In the genomic region with DNA sequence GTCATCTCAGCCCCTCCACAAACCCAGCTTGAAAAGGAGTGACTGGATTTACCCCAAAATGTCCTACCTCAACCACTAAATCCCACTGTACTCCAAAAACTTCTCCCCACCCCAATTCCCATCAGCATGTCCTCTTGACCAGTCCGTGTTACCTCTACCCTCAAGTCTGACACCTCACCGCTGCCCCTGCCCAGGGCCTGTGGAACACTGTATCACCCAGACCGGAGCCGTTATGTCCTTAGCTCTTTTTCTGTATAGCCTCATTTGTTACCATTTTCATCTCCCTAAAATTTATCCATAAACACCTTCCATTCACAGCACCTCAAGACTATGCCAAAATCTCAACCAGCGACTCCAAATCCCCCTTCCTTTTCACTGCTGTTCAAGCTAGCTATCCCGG, we compare ENCODE assay signal across 11 cellular contexts. TPM values are rescaled to one million over a fixed set of nuclear protein-coding genes. Genes with fewer than 3 reads are reported as not detected.
DNase-seq lines count a peak whose midpoint lies in the region; ATAC-seq and TF ChIP-seq lines count a peak whose summit lies in the region.
"Had no signal": no experiment of that assay in that cellular context is flagged by ENCODE, and none has a peak within 500 bp of the region (broad histone marks: within the 10 kb centered on the region; RNA-seq: fewer than 3 reads in every experiment).

No MANE protein-coding gene starts in this region.

- ATAC-seq in GM21390 (IDR thresholded peaks at IDR 0.05; ENCODE audit: unreplicated experiment) (no peak), GM19023 (IDR thresholded peaks at IDR 0.05; ENCODE audit: unreplicated experiment) (no peak), HG03342 (IDR thresholded peaks at IDR 0.05; ENCODE audit: unreplicated experiment) (no peak)

- POLR2A ChIA-PET in Caco-2 (lab: Charles Lee): no interaction called here

- peak overlapping the region; percentile 93 for H3K4me3 Mint-ChIP-seq in Caco-2 (ENCODE audit: unreplicated experiment)

- 81 to 83% methylated on average over 6 of the region's 6 CpGs for WGBS in esophagus, 2 donors
- 83% methylated on average over 6 of the region's 6 CpGs for WGBS in prostate gland

- H3K27me3 ChIP-seq in Caco-2 (replicated peaks; ENCODE audit: control insufficient read depth, insufficient read depth, low read length) (no peaks in the 10 kb centered on the region), esophagus (ENCODE audit: control insufficient read depth in 1 of 2, insufficient read depth in 2 of 2, low read length in 2 of 2) (no peaks in the 10 kb centered on the region), prostate gland (replicated peaks; ENCODE audit: insufficient read depth) (no peaks in the 10 kb centered on the region)
- H3K27me3 ChIP-seq: thyroid gland had no signal

- peak overlapping the region; percentile 95 for H3K27ac ChIP-seq in SK-N-MC
- H3K27ac ChIP-seq in esophagus (ENCODE audit: low read depth in 2 of 2, low read length in 1 of 2): peak overlapping the region; percentile 95 to 98
- H3K27ac ChIP-seq in prostate gland: peak overlapping the region; percentile 98 to 99

- H3K9me3 ChIP-seq in Caco-2: no peaks in the 10 kb centered on the region
- H3K9me3 ChIP-seq in SK-N-MC (ENCODE audit: low read depth, low read length): no peaks in the 10 kb centered on the region
- no peaks in the 10 kb centered on the region for H3K9me3 ChIP-seq in esophagus (ENCODE audit: control insufficient read depth in 2 of 2, insufficient read depth in 1 of 2, low read depth in 1 of 2, low read length in 1 of 2)
- H3K9me3 ChIP-seq in prostate gland: no peaks in the 10 kb centered on the region
- H3K9me3 ChIP-seq: thyroid gland had no signal

- intact Hi-C loops in Caco-2 (cut with micrococcal nuclease; ENCODE audit: unreplicated experiment): no loop called here
- intact Hi-C loops in prostate gland (cut with DNase I): loop anchor here (10.0 kb wide), 1 partner anchor 598 kb away; a partner anchor contains a TSS

- no peaks in the 10 kb centered on the region; the same call in 1 of the 2 replicates for H3K36me3 ChIP-seq in Caco-2 (ENCODE audit: control insufficient read depth, insufficient read depth, low read length)
- H3K36me3 ChIP-seq in SK-N-MC (ENCODE audit: insufficient read depth, low read length): peaks cover 42% of the 10 kb centered on the region
- H3K36me3 ChIP-seq in esophagus (ENCODE audit: control insufficient read depth in 2 of 2, insufficient read depth in 2 of 2, low read length in 1 of 2): peaks cover 4 to 10% of the 10 kb centered on the region in 2 donors
- peaks cover 0 to 10% of the 10 kb centered on the region in 2 donors for H3K36me3 ChIP-seq in prostate gland

- BruUV-seq in Caco-2 (replicated peaks; lab: Mats Ljungman, UMichigan): no TSS peak

- CTCF ChIA-PET in Caco-2 (lab: Charles Lee): no interaction called here

- TF ChIP-seq POLR2A in prostate gland (IDR thresholded peaks at IDR 0.05): no peak

- no peak for DNase-seq in Caco-2
- no peak for DNase-seq in SK-N-MC (ENCODE audit: low read depth, low spot score)
- DNase-seq in prostate gland (ENCODE audit: low spot score): no peak
- no peak for DNase-seq in dedifferentiated amniotic fluid mesenchymal stem cell (ENCODE audit: extremely low spot score)
- DNase-seq: NCI-H1105, T1000, thyroid gland had no signal

- H3K36me3 Mint-ChIP-seq in Caco-2 (ENCODE audit: insufficient read depth, unreplicated experiment): peaks cover 63% of the 10 kb centered on the region

- peaks cover 6% of the 10 kb centered on the region; the same call in 1 of the 2 replicates for H3K4me1 ChIP-seq in Caco-2
- H3K4me1 ChIP-seq in esophagus (ENCODE audit: control insufficient read depth in 2 of 2, insufficient read depth in 2 of 2, low read length in 1 of 2): peaks cover 0 to 11% of the 10 kb centered on the region in 2 donors
- H3K4me1 ChIP-seq in prostate gland (replicated peaks): peaks cover 18% of the 10 kb centered on the region

- no peaks in the 10 kb centered on the region for H3K9me3 Mint-ChIP-seq in Caco-2 (ENCODE audit: unreplicated experiment)

- H3K4me3 ChIP-seq in Caco-2 (ENCODE audit: low read depth, low read length) (no peak overlapping the region), SK-N-MC (peak overlapping the region; percentile 95; the same call in 1 of the 2 replicates), esophagus (ENCODE audit: low read depth in 1 of 2, low read length in 2 of 2) (no peak overlapping the region), prostate gland (peak overlapping the region in 1 of 2 donors; percentile 100)

- TF ChIP-seq CTCF in Caco-2 (IDR thresholded peaks at IDR 0.05; ENCODE audit: insufficient read depth in 1 of 2, low read depth in 1 of 2, low read length in 1 of 2, severe bottlenecking in 1 of 2, unreplicated experiment in 1 of 2) (no peak), prostate gland (IDR thresholded peaks at IDR 0.05) (no peak)

- H3K27ac Mint-ChIP-seq in Caco-2 (ENCODE audit: unreplicated experiment): peak overlapping the region; percentile 73

- H3K27me3 Mint-ChIP-seq in Caco-2 (ENCODE audit: insufficient read depth, unreplicated experiment): no peaks in the 10 kb centered on the region

- H3K4me1 Mint-ChIP-seq in Caco-2 (ENCODE audit: low read depth, unreplicated experiment): peaks cover 27% of the 10 kb centered on the region

- peak overlapping the region; percentile 95 for H3K9ac ChIP-seq in SK-N-MC (ENCODE audit: insufficient read length)

RNA-seq across cellular contexts. Expression of a gene that starts 2.4 kb away (rescaled TPM):
- total RNA-seq in Caco-2 (2022) (20.5 and 20.6 TPM in 2 replicates), prostate gland (10 to 100 TPM; 41.2 to 92.5 TPM)
- 10 to 100 TPM; 22.4 to 29.6 TPM for polyA plus RNA-seq in esophagus

RNA-seq across cellular contexts. Expression of a gene that starts 2.5 kb away (rescaled TPM):
- total RNA-seq in Caco-2 (2022) (38.3 and 41.3 TPM in 2 replicates), prostate gland (100 to 1,000 TPM in 1 of 2 donors, 10 to 100 TPM in 1; 52.3 to 116 TPM)
- polyA plus RNA-seq in esophagus: 10 to 100 TPM; 20.8 to 32.2 TPM

RNA-seq across cellular contexts. Expression of a gene that starts 5.4 kb away (rescaled TPM):
- 129 and 140 TPM in 2 replicates for total RNA-seq in Caco-2 (2022)
- polyA plus RNA-seq in esophagus: 100 to 1,000 TPM; 354 to 393 TPM
- 100 to 1,000 TPM; 493 to 527 TPM for total RNA-seq in prostate gland

RNA-seq across cellular contexts. Expression of a gene that starts 14.7 kb away (rescaled TPM):
- 68.6 and 71.1 TPM in 2 replicates for total RNA-seq in Caco-2 (2022)
- polyA plus RNA-seq in esophagus: 10 to 100 TPM; 42.4 to 58.5 TPM
- 100 to 1,000 TPM in 1 of 2 donors, 10 to 100 TPM in 1; 61.2 to 107 TPM for total RNA-seq in prostate gland

RNA-seq across cellular contexts. Expression of a gene that starts 15.2 kb away (rescaled TPM):
- total RNA-seq in Caco-2 (2022) (43.2 and 43.3 TPM in 2 replicates), prostate gland (10 to 100 TPM; 50.1 to 65.2 TPM)
- polyA plus RNA-seq in esophagus: 10 to 100 TPM; 14.7 to 39.0 TPM
